Comparison of ENCODE assay signal across 8 cellular contexts in genomic region chr9:136881691-136882108, GRCh38.
DNase-seq lines count a peak whose midpoint lies in the region; ATAC-seq and TF ChIP-seq lines count a peak whose summit lies in the region.
"Had no signal": no experiment of that assay in that cellular context is flagged by ENCODE, and none has a peak within 500 bp of the region (broad histone marks: within the 10 kb centered on the region; RNA-seq: fewer than 3 reads in every experiment).

No MANE protein-coding gene starts in this region.

- H3K9me3 ChIP-seq in RWPE2 (ENCODE audit: severe bottlenecking) = no peaks in the 10 kb centered on the region

- ATAC-seq in GM19455 (IDR thresholded peaks at IDR 0.05; ENCODE audit: unreplicated experiment) (peak; percentile 25), RWPE2 (ENCODE audit: low read depth) (no peak), HG02840 (IDR thresholded peaks at IDR 0.05; ENCODE audit: low FRiP score, unreplicated experiment) (no peak), HG03442 (IDR thresholded peaks at IDR 0.05; ENCODE audit: unreplicated experiment) (no peak)

- no peaks in the 10 kb centered on the region for H3K4me1 ChIP-seq in RWPE2 (ENCODE audit: insufficient read depth, poor library complexity, severe bottlenecking)

- DNase-seq in RWPE2 (ENCODE audit: low spot score) (no peak), cardiac fibroblast (ENCODE audit: low read depth in 2 of 2) (peak in 1 of 2 donors; percentile 60), retina (peak; percentile 19), NCI-H82 treated with DMSO at 0.1 percent for 48 hours (lab: John Stamatoyannopoulos, UW; ENCODE audit: unreplicated experiment) (no peak)

- TF ChIP-seq CTCF in RWPE2 (IDR thresholded peaks at IDR 0.05; ENCODE audit: poor library complexity, severe bottlenecking) (no peak), cardiac fibroblast (IDR thresholded peaks at IDR 0.05; ENCODE audit: low read depth, low read length) (no peak)

- H3K27ac ChIP-seq in RWPE2 (ENCODE audit: poor library complexity, severe bottlenecking) = peak overlapping the region; percentile 48

- H3K36me3 ChIP-seq in RWPE2 (ENCODE audit: low read depth) = peaks cover 5% of the 10 kb centered on the region; the same call in 1 of the 2 replicates

- H3K27me3 ChIP-seq in RWPE2 (ENCODE audit: insufficient read depth, poor library complexity, severe bottlenecking) = no peaks in the 10 kb centered on the region

- no peak overlapping the region for H3K4me3 ChIP-seq in RWPE2 (ENCODE audit: severe bottlenecking)
- H3K4me3 ChIP-seq in cardiac fibroblast (replicated peaks in 1 of 2; ENCODE audit: low read depth in 2 of 2, low read length in 2 of 2) = peak overlapping the region; percentile 5 to 14
- H3K4me3 ChIP-seq: lung had no signal
